Comparison of ENCODE assay signal across 12 cellular contexts in genomic region chr21:14116080-14116481, GRCh38.
DNase-seq lines count a peak whose midpoint lies in the region; ATAC-seq lines count a peak whose summit lies in the region.
"Had no signal": no experiment of that assay in that cellular context is flagged by ENCODE, and none has a peak within 500 bp of the region (broad histone marks: within the 10 kb centered on the region; RNA-seq: fewer than 3 reads in every experiment).

No MANE protein-coding gene starts in this region.

- peak overlapping the region; percentile 4 for H3K27ac Mint-ChIP-seq in activated T-helper 1 cell treated with anti-CD3 and anti-CD28 coated beads, Interleukin-12 subunit alpha, Interleukin-12 subunit beta, Interleukin-2, Interleukin-4 antibody, amounts not matched to agents 30 ng/mL and 10 ng/mL and 1 ng/mL, durations not matched to agents 14 hours and 24 hours and 36 hours
- H3K27ac Mint-ChIP-seq: activated naive CD8-positive, alpha-beta T cell treated with anti-CD3 and anti-CD28 coated beads for 36 hours; effector memory CD8-positive, alpha-beta T cell had no signal

- H3K27me3 Mint-ChIP-seq in activated T-helper 1 cell treated with anti-CD3 and anti-CD28 coated beads, Interleukin-12 subunit alpha, Interleukin-12 subunit beta, Interleukin-2, Interleukin-4 antibody, amounts not matched to agents 30 ng/mL and 10 ng/mL and 1 ng/mL, durations not matched to agents 14 hours and 24 hours and 36 hours (ENCODE audit: insufficient read depth), result no peaks in the 10 kb centered on the region
- H3K27me3 Mint-ChIP-seq: activated naive CD8-positive, alpha-beta T cell treated with anti-CD3 and anti-CD28 coated beads for 36 hours; effector memory CD8-positive, alpha-beta T cell had no signal

- H3K9me3 Mint-ChIP-seq in activated T-helper 1 cell treated with anti-CD3 and anti-CD28 coated beads, Interleukin-12 subunit alpha, Interleukin-12 subunit beta, Interleukin-2, Interleukin-4 antibody, amounts not matched to agents 30 ng/mL and 10 ng/mL and 1 ng/mL, durations not matched to agents 14 hours and 24 hours and 36 hours, result peaks cover 8% of the 10 kb centered on the region

- ATAC-seq in GM18519 (IDR thresholded peaks at IDR 0.05; ENCODE audit: low FRiP score, unreplicated experiment), result peak; percentile 83
- peak; percentile 80 for ATAC-seq in GM21367 (IDR thresholded peaks at IDR 0.05; ENCODE audit: unreplicated experiment)
- peak; percentile 82 for ATAC-seq in HG03025 (IDR thresholded peaks at IDR 0.05; ENCODE audit: low FRiP score, unreplicated experiment)
- ATAC-seq: effector memory CD8-positive, alpha-beta T cell; Right ventricle myocardium inferior had no signal

- intact Hi-C loops in activated T-helper 1 cell treated with anti-CD3 and anti-CD28 coated beads, Interleukin-12 subunit alpha, Interleukin-12 subunit beta, Interleukin-2, Interleukin-4 antibody, amounts not matched to agents 30 ng/mL and 10 ng/mL and 1 ng/mL, durations not matched to agents 14 hours and 24 hours and 36 hours (cut with micrococcal nuclease), result no loop called here

- no peak overlapping the region for H3K4me3 Mint-ChIP-seq in activated T-helper 1 cell treated with anti-CD3 and anti-CD28 coated beads, Interleukin-12 subunit alpha, Interleukin-12 subunit beta, Interleukin-2, Interleukin-4 antibody, amounts not matched to agents 30 ng/mL and 10 ng/mL and 1 ng/mL, durations not matched to agents 14 hours and 24 hours and 36 hours
- H3K4me3 Mint-ChIP-seq: activated naive CD8-positive, alpha-beta T cell treated with anti-CD3 and anti-CD28 coated beads for 36 hours; effector memory CD8-positive, alpha-beta T cell had no signal

- H3K4me1 Mint-ChIP-seq in activated T-helper 1 cell treated with anti-CD3 and anti-CD28 coated beads, Interleukin-12 subunit alpha, Interleukin-12 subunit beta, Interleukin-2, Interleukin-4 antibody, amounts not matched to agents 30 ng/mL and 10 ng/mL and 1 ng/mL, durations not matched to agents 14 hours and 24 hours and 36 hours (ENCODE audit: low read depth), result peaks cover 14% of the 10 kb centered on the region

- peaks cover 6% of the 10 kb centered on the region for H3K36me3 Mint-ChIP-seq in activated T-helper 1 cell treated with anti-CD3 and anti-CD28 coated beads, Interleukin-12 subunit alpha, Interleukin-12 subunit beta, Interleukin-2, Interleukin-4 antibody, amounts not matched to agents 30 ng/mL and 10 ng/mL and 1 ng/mL, durations not matched to agents 14 hours and 24 hours and 36 hours (ENCODE audit: low read depth)

- DNase-seq in activated T-helper 1 cell treated with anti-CD3 and anti-CD28 coated beads, Interleukin-12 subunit alpha, Interleukin-12 subunit beta, Interleukin-2, Interleukin-4 antibody, amounts not matched to agents 30 ng/mL and 10 ng/mL and 1 ng/mL, durations not matched to agents 14 hours and 24 hours and 36 hours (ENCODE audit: low spot score), result no peak
- DNase-seq in AG20443 (ENCODE audit: low spot score) (no peak), DMS53 (lab: John Stamatoyannopoulos, UW) (no peak), epidermal melanocyte (ENCODE audit: insufficient read length, low spot score) (no peak)
- no peak for DNase-seq in stimulated activated CD4-positive, alpha-beta T cell treated with anti-CD3 and anti-CD28 coated beads, Interleukin-4, amount 100 ng/mL, for 4 hours
- DNase-seq: activated CD4-positive, alpha-beta T cell treated with anti-CD3 and anti-CD28 coated beads for 1 hour; activated naive CD8-positive, alpha-beta T cell treated with anti-CD3 and anti-CD28 coated beads for 36 hours; effector memory CD8-positive, alpha-beta T cell had no signal
